Comparison of ENCODE assay signal across 23 cellular contexts in genomic region chr17:65586899-65587298, GRCh38. TPM values are rescaled to one million over a fixed set of nuclear protein-coding genes. Genes with fewer than 3 reads are reported as not detected.
DNase-seq lines count a peak whose midpoint lies in the region; TF ChIP-seq lines count a peak whose summit lies in the region.
"Had no signal": no experiment of that assay in that cellular context is flagged by ENCODE, and none has a peak within 500 bp of the region (broad histone marks: within the 10 kb centered on the region; RNA-seq: fewer than 3 reads in every experiment).

No MANE protein-coding gene starts in this region.

- H3K27ac Mint-ChIP-seq in activated naive CD4-positive, alpha-beta T cell treated with anti-CD3 and anti-CD28 coated beads, Interleukin-2, amount 50 U/mL, for 24 hours, result peak overlapping the region; percentile 48
- no peak overlapping the region for H3K27ac Mint-ChIP-seq in activated naive CD4-positive, alpha-beta T cell treated with anti-CD3 and anti-CD28 coated beads for 36 hours
- peak overlapping the region; percentile 8 for H3K27ac Mint-ChIP-seq in endothelial cell (ENCODE audit: unreplicated experiment)
- no peak overlapping the region for H3K27ac Mint-ChIP-seq in type B pancreatic cell
- H3K27ac Mint-ChIP-seq: activated CD4-positive, alpha-beta T cell treated with anti-CD3 and anti-CD28 coated beads, Interleukin-2, amount 10 ng/mL, durations not matched to agents 7 days and 5 days; activated T-cell treated with anti-CD3 and anti-CD28 coated beads, Interleukin-2, amount 50 U/mL, for 24 hours; B cell had no signal

- no peaks in the 10 kb centered on the region for H3K9me3 Mint-ChIP-seq in activated naive CD4-positive, alpha-beta T cell treated with anti-CD3 and anti-CD28 coated beads, Interleukin-2, amount 50 U/mL, for 24 hours
- H3K9me3 Mint-ChIP-seq in activated naive CD4-positive, alpha-beta T cell treated with anti-CD3 and anti-CD28 coated beads for 36 hours, result no peaks in the 10 kb centered on the region
- H3K9me3 Mint-ChIP-seq in endothelial cell (ENCODE audit: unreplicated experiment) (no peaks in the 10 kb centered on the region), type B pancreatic cell (no peaks in the 10 kb centered on the region)
- H3K9me3 Mint-ChIP-seq: activated T-cell treated with anti-CD3 and anti-CD28 coated beads, Interleukin-2, amount 50 U/mL, for 24 hours had no signal

- CTCF ChIA-PET in activated naive CD4-positive, alpha-beta T cell treated with anti-CD3 and anti-CD28 coated beads for 36 hours (lab: Charles Lee), result interaction anchor here (1.4 to 2.1 kb wide), 3 partner anchors 8 to 48 kb away, joined by 3 to 12 read pairs (median 5); no protein-coding TSS in a partner anchor

- H3K36me3 Mint-ChIP-seq in activated naive CD4-positive, alpha-beta T cell treated with anti-CD3 and anti-CD28 coated beads, Interleukin-2, amount 50 U/mL, for 24 hours, result no peaks in the 10 kb centered on the region
- no peaks in the 10 kb centered on the region for H3K36me3 Mint-ChIP-seq in activated naive CD4-positive, alpha-beta T cell treated with anti-CD3 and anti-CD28 coated beads for 36 hours (ENCODE audit: low read depth)
- H3K36me3 Mint-ChIP-seq in endothelial cell (ENCODE audit: low read depth, unreplicated experiment), result no peaks in the 10 kb centered on the region
- H3K36me3 Mint-ChIP-seq in type B pancreatic cell, result no peaks in the 10 kb centered on the region

- intact Hi-C loops in activated naive CD4-positive, alpha-beta T cell treated with anti-CD3 and anti-CD28 coated beads for 36 hours (cut with micrococcal nuclease), result no loop called here

- peaks cover 41% of the 10 kb centered on the region for H3K4me1 Mint-ChIP-seq in activated naive CD4-positive, alpha-beta T cell treated with anti-CD3 and anti-CD28 coated beads, Interleukin-2, amount 50 U/mL, for 24 hours
- H3K4me1 Mint-ChIP-seq in activated naive CD4-positive, alpha-beta T cell treated with anti-CD3 and anti-CD28 coated beads for 36 hours (ENCODE audit: low read depth), result peaks cover 43% of the 10 kb centered on the region
- H3K4me1 Mint-ChIP-seq in endothelial cell (ENCODE audit: unreplicated experiment) (peaks cover 12% of the 10 kb centered on the region), type B pancreatic cell (ENCODE audit: unreplicated experiment) (peaks cover 23% of the 10 kb centered on the region)
- H3K4me1 Mint-ChIP-seq: B cell had no signal

- DNase-seq in activated naive CD4-positive, alpha-beta T cell treated with anti-CD3 and anti-CD28 coated beads for 36 hours, result no peak
- DNase-seq in NCI-H1436 (lab: John Stamatoyannopoulos, UW), result peak; percentile 43
- DNase-seq in endothelial cell (ENCODE audit: low spot score), result no peak
- no peak for DNase-seq in type B pancreatic cell (ENCODE audit: extremely low spot score, unreplicated experiment)
- DNase-seq in NCI-H2029 treated with DMSO at 0.1 percent for 48 hours (lab: John Stamatoyannopoulos, UW), result no peak
- DNase-seq in D341Med (ENCODE audit: low spot score), result no peak
- DNase-seq in NCI-H2196 treated with DMSO at 0.1 percent for 48 hours (lab: John Stamatoyannopoulos, UW; ENCODE audit: unreplicated experiment), result no peak
- DNase-seq: activated CD4-positive, alpha-beta T cell treated with anti-CD3 and anti-CD28 coated beads, Interleukin-2, amount 10 ng/mL, durations not matched to agents 7 days and 5 days; activated gamma-delta T cell treated with Interleukin-2 at 50 U/mL for 16 hours; activated T-cell treated with anti-CD3 and anti-CD28 coated beads, Interleukin-2, amount 50 U/mL, for 24 hours; adrenal gland; left lung; MV-4-11; NCI-H1694 treated with DMSO at 0.1 percent for 48 hours; Peyer's patch; small intestine; stimulated activated CD4-positive, alpha-beta T cell treated with anti-CD3 and anti-CD28 coated beads, Interleukin-1b, Interleukin-23, amount 100 ng/mL, for 48 hours; stimulated activated CD8-positive, alpha-beta memory T cell treated with anti-CD3 and anti-CD28 coated beads, Interleukin-4, amount 100 ng/mL, for 48 hours; SW 1271; T1000; tibial artery had no signal

- TF ChIP-seq CTCF in endothelial cell (IDR thresholded peaks at IDR 0.05; ENCODE audit: unreplicated experiment) (no peak), type B pancreatic cell (conservative IDR thresholded peaks at IDR 0.05) (no peak)

- H3K27me3 Mint-ChIP-seq in activated naive CD4-positive, alpha-beta T cell treated with anti-CD3 and anti-CD28 coated beads, Interleukin-2, amount 50 U/mL, for 24 hours, result no peaks in the 10 kb centered on the region
- no peaks in the 10 kb centered on the region for H3K27me3 Mint-ChIP-seq in activated naive CD4-positive, alpha-beta T cell treated with anti-CD3 and anti-CD28 coated beads for 36 hours (ENCODE audit: low read depth)
- H3K27me3 Mint-ChIP-seq in endothelial cell (ENCODE audit: unreplicated experiment), result peaks cover 4% of the 10 kb centered on the region
- no peaks in the 10 kb centered on the region for H3K27me3 Mint-ChIP-seq in type B pancreatic cell
- H3K27me3 Mint-ChIP-seq: activated CD4-positive, alpha-beta T cell treated with anti-CD3 and anti-CD28 coated beads, Interleukin-2, amount 10 ng/mL, durations not matched to agents 7 days and 5 days; activated T-cell treated with anti-CD3 and anti-CD28 coated beads, Interleukin-2, amount 50 U/mL, for 24 hours had no signal

- H3K4me3 Mint-ChIP-seq in activated naive CD4-positive, alpha-beta T cell treated with anti-CD3 and anti-CD28 coated beads, Interleukin-2, amount 50 U/mL, for 24 hours, result no peak overlapping the region
- H3K4me3 Mint-ChIP-seq in activated naive CD4-positive, alpha-beta T cell treated with anti-CD3 and anti-CD28 coated beads for 36 hours, result no peak overlapping the region
- no peak overlapping the region for H3K4me3 Mint-ChIP-seq in endothelial cell (ENCODE audit: unreplicated experiment)
- peak overlapping the region; percentile 37 for H3K4me3 Mint-ChIP-seq in type B pancreatic cell
- H3K4me3 Mint-ChIP-seq: activated CD4-positive, alpha-beta T cell treated with anti-CD3 and anti-CD28 coated beads, Interleukin-2, amount 10 ng/mL, durations not matched to agents 7 days and 5 days; activated T-cell treated with anti-CD3 and anti-CD28 coated beads, Interleukin-2, amount 50 U/mL, for 24 hours; B cell had no signal

RNA-seq across cellular contexts. Expression of gene AXIN2, which starts 25.5 kb away (rescaled TPM):
- total RNA-seq in activated naive CD4-positive, alpha-beta T cell treated with anti-CD3 and anti-CD28 coated beads for 36 hours, result 1 to 10 TPM; 2.3 to 2.5 TPM
- total RNA-seq in endothelial cell (ENCODE audit: unreplicated experiment) (44.8 TPM), type B pancreatic cell (ENCODE audit: low replicate concordance) (29.2 and 115 TPM in 2 replicates)

Comparison
In these comparisons a context has a peak if more than half of its experiments do, and no peak if none do; other contexts are left out.
1. H3K27ac Mint-ChIP-seq: peak in activated naive CD4-positive, alpha-beta T cell treated with anti-CD3 and anti-CD28 coated beads, Interleukin-2, amount 50 U/mL, for 24 hours (single experiment) and endothelial cell (single experiment); none in activated naive CD4-positive, alpha-beta T cell treated with anti-CD3 and anti-CD28 coated beads for 36 hours (single experiment) and type B pancreatic cell (single experiment).